In genomic region chr1:178868700-178869099, GRCh38 we compare ENCODE assay signal across 18 cellular contexts. TPM values are rescaled to one million over a fixed set of nuclear protein-coding genes. Genes with fewer than 3 reads are reported as not detected.
DNase-seq lines count a peak whose midpoint lies in the region; ATAC-seq, FAIRE-seq and TF ChIP-seq lines count a peak whose summit lies in the region.
"Had no signal": no experiment of that assay in that cellular context is flagged by ENCODE, and none has a peak within 500 bp of the region (broad histone marks: within the 10 kb centered on the region; RNA-seq: fewer than 3 reads in every experiment).

No MANE protein-coding gene starts in this region.

- H3K56ac ChIP-seq in H1 (replicated peaks; ENCODE audit: insufficient read length, low read depth, low read length), result no peak overlapping the region

- H2BK12ac ChIP-seq in H1 (ENCODE audit: low read depth, low read length), result no peak overlapping the region

- H3K9me3 ChIP-seq in HUES6 (ENCODE audit: control insufficient read depth, insufficient read depth, low read depth, low read length) (no peaks in the 10 kb centered on the region), H1 (ENCODE audit: insufficient read depth in 2 of 2, low read depth in 1 of 2, low read length in 1 of 2) (no peaks in the 10 kb centered on the region), muscle layer of duodenum (ENCODE audit: control insufficient read depth in 1 of 2, low read length in 2 of 2) (no peaks in the 10 kb centered on the region), thoracic aorta (no peaks in the 10 kb centered on the region)

- H3K27ac ChIP-seq in HUES6 (ENCODE audit: low read depth, low read length) (peak overlapping the region; percentile 7; the same call in 1 of the 2 replicates), H1 (ENCODE audit: low read depth, low read length) (no peak overlapping the region), muscle layer of duodenum (ENCODE audit: low read length) (peak overlapping the region; percentile 86), thoracic aorta (peak overlapping the region; percentile 18 to 41)
- H3K27ac ChIP-seq: C4-2B had no signal

- no peaks in the 10 kb centered on the region for H3K23me2 ChIP-seq in H1 (ENCODE audit: low read depth, low read length)

- 55% methylated on average over 1 of the region's 1 CpG; no CpG with 5 or more reads in 1 of the 2 experiments for WGBS in H1 (ENCODE audit: extremely low coverage in 1 of 2, insufficient coverage in 1 of 2, insufficient read length in 1 of 2, insufficient replicate concordance in 2 of 2, low coverage in 1 of 2, low lambda C conversion rate in 2 of 2, missing lambda C conversion rate in 1 of 2), 2 experiments

- TF ChIP-seq RAD21 in H1 (IDR thresholded peaks at IDR 0.05 in 1 of 2, conservative IDR thresholded peaks at IDR 0.05 in 1 of 2; ENCODE audit: low read depth in 2 of 2, low read length in 2 of 2), result no peak

- H4K20me1 ChIP-seq in H1 (replicated peaks in 1 of 2; ENCODE audit: control insufficient read depth in 1 of 2, insufficient read depth in 2 of 2, low read length in 2 of 2), result no peaks in the 10 kb centered on the region

- H3K79me1 ChIP-seq in H1 (ENCODE audit: low read depth, low read length), result no peaks in the 10 kb centered on the region

- FAIRE-seq in H1 (lab: Jason Lieb, UNC), result no peak
- FAIRE-seq: urothelium cell line had no signal

- CTCF ChIA-PET in H1 (lab: Charles Lee; ENCODE audit: partially characterized antibody), result no interaction called here

- TF ChIP-seq CTCF in H1 (IDR thresholded peaks at IDR 0.05; ENCODE audit: control extremely low read depth in 1 of 3, insufficient read depth in 1 of 3, low read depth in 1 of 3, low read length in 3 of 3), result no peak
- TF ChIP-seq CTCF in thoracic aorta (IDR thresholded peaks at IDR 0.05), result no peak

- H2AK5ac ChIP-seq in H1 (ENCODE audit: low read depth, low read length), result no peak overlapping the region

- H3K27me3 ChIP-seq in HUES6 (ENCODE audit: control insufficient read depth, insufficient read depth, low read length), result no peaks in the 10 kb centered on the region
- no peaks in the 10 kb centered on the region for H3K27me3 ChIP-seq in H1 (replicated peaks in 1 of 4; ENCODE audit: control insufficient read depth in 3 of 4, extremely low read depth in 1 of 4, insufficient read depth in 3 of 4, low read length in 3 of 4)
- H3K27me3 ChIP-seq in muscle layer of duodenum (ENCODE audit: low read depth, low read length), result no peaks in the 10 kb centered on the region
- no peaks in the 10 kb centered on the region for H3K27me3 ChIP-seq in thoracic aorta (replicated peaks; ENCODE audit: insufficient read depth)

- H4K5ac ChIP-seq in H1 (ENCODE audit: insufficient read length, low read depth, low read length), result no peak overlapping the region

- no peak for TF ChIP-seq EP300 in H1 (IDR thresholded peaks at IDR 0.05; ENCODE audit: borderline replicate concordance in 1 of 2, low read depth in 2 of 2, low read length in 2 of 2)

- ATAC-seq in thoracic aorta (ENCODE audit: insufficient number of reproducible peaks, low FRiP score, low read depth), result no peak
- ATAC-seq in activated CD4-positive, CD25-positive, alpha-beta regulatory T cell treated with anti-CD3 and anti-CD28 coated beads, Interleukin-2, amount 50 U/mL, for 24 hours, result no peak
- ATAC-seq: activated CD4-positive, alpha-beta T cell treated with anti-CD3 and anti-CD28 coated beads for 36 hours; activated naive CD8-positive, alpha-beta T cell treated with anti-CD3 and anti-CD28 coated beads, Interleukin-2, amount 50 U/mL, for 24 hours had no signal

- no peak overlapping the region for H3K9ac ChIP-seq in HUES6 (ENCODE audit: low read length)
- no peak overlapping the region for H3K9ac ChIP-seq in H1 (replicated peaks in 1 of 4; ENCODE audit: extremely low read depth in 1 of 4, low read depth in 3 of 4, low read length in 3 of 4)

- no peak overlapping the region for H4K8ac ChIP-seq in H1 (ENCODE audit: extremely low read depth, insufficient read depth, low read length)

- POLR2A ChIA-PET in H1 (lab: Charles Lee; ENCODE audit: partially characterized antibody), result interaction anchor here (0.7 kb wide), 1 partner anchor 57 kb away, joined by 3 read pairs; no protein-coding TSS in a partner anchor

- peaks cover 33% of the 10 kb centered on the region for H3K4me1 ChIP-seq in HUES6 (ENCODE audit: control insufficient read depth, insufficient read depth, low read length)
- peaks cover 0 to 6% (median 2%) of the 10 kb centered on the region in 4 experiments; a peak in 2 of 7 replicates for H3K4me1 ChIP-seq in H1 (replicated peaks in 1 of 4; ENCODE audit: control insufficient read depth in 3 of 4, insufficient read depth in 4 of 4, low read length in 3 of 4)
- peaks cover 13 to 25% of the 10 kb centered on the region in 2 donors for H3K4me1 ChIP-seq in muscle layer of duodenum (ENCODE audit: control insufficient read depth in 1 of 2, insufficient read depth in 2 of 2, low read length in 2 of 2)
- peaks cover 6 to 26% of the 10 kb centered on the region in 2 donors for H3K4me1 ChIP-seq in thoracic aorta (ENCODE audit: control insufficient read depth in 1 of 2, low read depth in 2 of 2)

- no peak overlapping the region for H4K91ac ChIP-seq in H1 (replicated peaks; ENCODE audit: insufficient read length, low read length)

- H3K36me3 ChIP-seq in HUES6 (ENCODE audit: control insufficient read depth, insufficient read depth, low read length), result peaks cover 3% of the 10 kb centered on the region; the same call in 1 of the 2 replicates
- no peaks in the 10 kb centered on the region for H3K36me3 ChIP-seq in H1 (ENCODE audit: control insufficient read depth in 2 of 4, insufficient read depth in 4 of 4, low read length in 3 of 4)
- H3K36me3 ChIP-seq in muscle layer of duodenum (ENCODE audit: control insufficient read depth in 1 of 2, insufficient read depth in 2 of 2, low read length in 2 of 2), result peaks cover 0 to 7% of the 10 kb centered on the region in 2 donors
- no peaks in the 10 kb centered on the region for H3K36me3 ChIP-seq in thoracic aorta

- H2AFZ ChIP-seq in H1 (ENCODE audit: low read length), result no peak overlapping the region

- H3K23ac ChIP-seq in H1 (ENCODE audit: insufficient read length), result no peak overlapping the region

- H3K14ac ChIP-seq in H1 (ENCODE audit: insufficient read length), result no peak overlapping the region

- H3K79me2 ChIP-seq in H1 (ENCODE audit: control insufficient read depth in 1 of 2, insufficient read depth in 2 of 2, low read length in 2 of 2), result no peaks in the 10 kb centered on the region

- H3K18ac ChIP-seq in H1 (ENCODE audit: extremely low read depth, low read length), result no peak overlapping the region

- peak overlapping the region; percentile 3 to 22; a peak in 1 of 4 replicates for H3K4me2 ChIP-seq in H1 (ENCODE audit: insufficient read depth in 1 of 2, low read depth in 2 of 2, low read length in 2 of 2)

- DNase-seq in H1 (ENCODE audit: low read depth in 1 of 2, low spot score in 2 of 2) (no peak), thoracic aorta (ENCODE audit: low spot score) (no peak), putamen (ENCODE audit: low spot score) (no peak), COLO668 (lab: John Stamatoyannopoulos, UW; ENCODE audit: unreplicated experiment) (no peak), HK-2 (ENCODE audit: unreplicated experiment) (no peak)
- DNase-seq: activated CD4-positive, alpha-beta T cell treated with anti-CD3 and anti-CD28 coated beads for 36 hours; activated naive CD8-positive, alpha-beta T cell treated with anti-CD3 and anti-CD28 coated beads, Interleukin-2, amount 50 U/mL, for 24 hours; activated T-cell treated with anti-CD3 and anti-CD28 coated beads for 4 hours; NCI-H69; nephron progenitor cell; RPMI8226; T-helper 2 cell had no signal

- H2BK120ac ChIP-seq in H1 (replicated peaks; ENCODE audit: low read depth, low read length), result no peak overlapping the region

- H2BK5ac ChIP-seq in H1 (ENCODE audit: low read depth, low read length), result no peak overlapping the region

- no peak overlapping the region for H2BK15ac ChIP-seq in H1 (ENCODE audit: low read length)

- TF ChIP-seq POLR2A in H1 (IDR thresholded peaks at IDR 0.05; ENCODE audit: control extremely low read depth in 1 of 2, low read depth in 2 of 2, low read length in 2 of 2), result no peak

- no peak overlapping the region for H2BK20ac ChIP-seq in H1 (ENCODE audit: low read length)

- H3K4me3 ChIP-seq in HUES6 (ENCODE audit: low read depth, low read length) (no peak overlapping the region), H1 (ENCODE audit: extremely low read depth in 1 of 4, insufficient read depth in 2 of 4, low read depth in 3 of 4, low read length in 4 of 4) (peak overlapping the region in 1 of 4 experiments; percentile 35; a peak in 2 of 8 replicates), muscle layer of duodenum (ENCODE audit: low read depth in 1 of 2, low read length in 2 of 2) (peak overlapping the region; percentile 65 to 87), thoracic aorta (peak overlapping the region; percentile 67)

- H3K4ac ChIP-seq in H1 (replicated peaks; ENCODE audit: insufficient read length, low read depth, low read length), result no peak overlapping the region

TF ChIP-seq in H1, 55 proteins besides CTCF, POLR2A, EP300 and RAD21 (continues in another document):
- TF ChIP-seq TAF7 (optimal IDR thresholded peaks at IDR 0.05; ENCODE audit: borderline replicate concordance, low read depth, low read length) (no peak), SP4 (IDR thresholded peaks at IDR 0.05; ENCODE audit: low read length) (no peak), POU5F1 (IDR thresholded peaks at IDR 0.05; ENCODE audit: low read depth, low read length) (no peak), RBBP5 (IDR thresholded peaks at IDR 0.05; ENCODE audit: borderline replicate concordance, low read depth, low read length) (no peak), CBX5 (IDR thresholded peaks at IDR 0.05; ENCODE audit: low read depth, low read length) (no peak), ZNF274 (IDR thresholded peaks at IDR 0.05; ENCODE audit: borderline replicate concordance, extremely low read depth, low read length) (no peak), SIRT6 (IDR thresholded peaks at IDR 0.05; ENCODE audit: low read length) (no peak), KDM1A (IDR thresholded peaks at IDR 0.05; ENCODE audit: borderline replicate concordance, low read length) (no peak), CEBPB (IDR thresholded peaks at IDR 0.05; ENCODE audit: low read depth, low read length) (no peak), SP2 (IDR thresholded peaks at IDR 0.05; ENCODE audit: low read length) (no peak), SP1 (IDR thresholded peaks at IDR 0.05; ENCODE audit: low read depth, low read length) (no peak)

RNA-seq across cellular contexts. Expression of gene ANGPTL1, which starts 2.2 kb away (rescaled TPM):
- total RNA-seq in H1 (2021; fragmentation: NEBNext Ultra II Directional; extraction: Animal tissue kit (Norgen Biotek cat#: 25700)), result not detected in 2 replicates
- not detected in 2 replicates for polyA plus RNA-seq in H1 (2011; rRNA removed)
- not detected for polyA plus RNA-seq in H1 (2011; cell fraction: cytosol; rRNA removed)
- not detected for polyA plus RNA-seq in H1 (2011; cell fraction: nucleus; rRNA removed)
- 0.08 to 0.17 TPM (median 0.13 TPM) in 3 of 4 replicates, not detected in the other for polyA plus RNA-seq in H1 (2012, experiment 1 of 2)
- polyA plus RNA-seq in H1 (2012, experiment 2 of 2), result not detected
- 0.06 TPM for polyA plus RNA-seq in H1 (2013, experiment 1 of 2)
- 0.28 TPM for polyA plus RNA-seq in H1 (2013, experiment 2 of 2)
- 0.03 and 0.07 TPM in 2 replicates for polyA minus RNA-seq in H1 (2011; rRNA and poly(A)+ RNA removed)
- not detected for polyA minus RNA-seq in H1 (2011; cell fraction: cytosol; rRNA and poly(A)+ RNA removed)
- polyA minus RNA-seq in H1 (2011; cell fraction: nucleus; rRNA and poly(A)+ RNA removed), result not detected
- total RNA-seq in thoracic aorta, result 100 to 1,000 TPM in 1 of 2 donors, 10 to 100 TPM in 1; 51.0 to 110 TPM
- total RNA-seq: activated CD4-positive, alpha-beta T cell treated with anti-CD3 and anti-CD28 coated beads for 36 hours; dermis microvascular lymphatic vessel endothelial cell had no signal

Comparison
In these comparisons a context has a peak if more than half of its experiments do, and no peak if none do; other contexts are left out.
1. RNA of gene ANGPTL1, which starts 2.2 kb away (total RNA-seq): 51.0 to 110 TPM in thoracic aorta; not detected in H1; every median in the first group is over 10 times any median in the second.